Comparison of ENCODE assay signal across 8 cellular contexts in genomic region chr4:40057540-40058091, GRCh38. TPM values are rescaled to one million over a fixed set of nuclear protein-coding genes. Genes with fewer than 3 reads are reported as not detected.
DNase-seq lines count a peak whose midpoint lies in the region; ATAC-seq and TF ChIP-seq lines count a peak whose summit lies in the region.

No MANE protein-coding gene starts in this region.

- H3K4me3 Mint-ChIP-seq in GM23338 (peak overlapping the region; percentile 87), nephron (peak overlapping the region; percentile 89 to 97 (median 92))

- no peaks in the 10 kb centered on the region for H3K9me3 ChIP-seq in stomach smooth muscle (ENCODE audit: control insufficient read depth in 2 of 2, low read length in 2 of 2)

- H3K4me1 ChIP-seq in GM23338 (ENCODE audit: insufficient read depth) (peaks cover 27% of the 10 kb centered on the region), stomach smooth muscle (ENCODE audit: control insufficient read depth, insufficient read depth, low read length) (peaks cover 7% of the 10 kb centered on the region)

- H3K27ac Mint-ChIP-seq in GM23338 (peak overlapping the region; percentile 92), nephron (peak overlapping the region; percentile 99 to 100 (median 100))

- H3K27me3 Mint-ChIP-seq in GM23338 (ENCODE audit: insufficient read depth, low read depth, poor library complexity) (peaks cover 17% of the 10 kb centered on the region), nephron (ENCODE audit: low read depth) (no peaks in the 10 kb centered on the region)

- H3K79me2 ChIP-seq in GM23338 (replicated peaks; ENCODE audit: insufficient read depth): peaks cover 46% of the 10 kb centered on the region

- no peaks in the 10 kb centered on the region for H3K9me2 ChIP-seq in GM23338 (ENCODE audit: insufficient read depth)

- 0 out of 2 replicates have a peak, but pooled peaks cover 5% of the 10 kb centered on the region for H3K36me3 ChIP-seq in GM23338 (ENCODE audit: insufficient read depth)
- no peaks in the 10 kb centered on the region for H3K36me3 ChIP-seq in stomach smooth muscle (ENCODE audit: control insufficient read depth in 2 of 2, insufficient read depth in 2 of 2, low read length in 2 of 2)

- H3K4me1 Mint-ChIP-seq in GM23338 (peaks cover 23% of the 10 kb centered on the region), nephron (peaks cover 28% of the 10 kb centered on the region)

- H4K20me1 ChIP-seq in GM23338 (replicated peaks; ENCODE audit: insufficient read depth): peaks cover 5% of the 10 kb centered on the region; the same call in 1 of the 2 replicates

- H3F3A ChIP-seq in GM23338 (replicated peaks; ENCODE audit: low read depth): no peaks in the 10 kb centered on the region

- H3K4me3 ChIP-seq in GM23338: peak overlapping the region; percentile 80
- H3K4me3 ChIP-seq in fibroblast of the aortic adventitia (ENCODE audit: low read depth, low read length): peak overlapping the region; percentile 82
- H3K4me3 ChIP-seq in stomach smooth muscle (ENCODE audit: low read length in 2 of 2): peak overlapping the region; percentile 86 to 94

- H3K4me2 ChIP-seq in GM23338: peak overlapping the region; percentile 73

- DNase-seq in EL (peak; percentile 93), GM23338 (ENCODE audit: low spot score) (peak; percentile 87), Kasumi-1 (lab: John Stamatoyannopoulos, UW) (peak; percentile 94 to 97), RPMI7951 (ENCODE audit: low read depth) (peak; percentile 94), fibroblast of the aortic adventitia (ENCODE audit: low read depth) (peak; percentile 97)
- DNase-seq in activated T-helper 9 cell treated with anti-CD3 and anti-CD28 coated beads, Interleukin-2, amount 50 U/mL, for 16 hours (ENCODE audit: low read depth): peak; percentile 44

- no peaks in the 10 kb centered on the region for H3K27me3 ChIP-seq in GM23338 (ENCODE audit: insufficient read depth)
- no peaks in the 10 kb centered on the region for H3K27me3 ChIP-seq in stomach smooth muscle (ENCODE audit: control insufficient read depth in 1 of 2, insufficient read depth in 2 of 2, low read length in 2 of 2)

- TF ChIP-seq CTCF in GM23338 (conservative IDR thresholded peaks at IDR 0.05; ENCODE audit: low read depth in 2 of 2) (no peak), fibroblast of the aortic adventitia (IDR thresholded peaks at IDR 0.05; ENCODE audit: insufficient read depth, low read length) (no peak), nephron (IDR thresholded peaks at IDR 0.05; ENCODE audit: unreplicated experiment in 3 of 3) (no peak)

- peak overlapping the region; percentile 10; the same call in 1 of the 2 replicates for H2AFZ ChIP-seq in GM23338

- H3K9me3 Mint-ChIP-seq in GM23338 (no peaks in the 10 kb centered on the region; the same call in 1 of the 3 replicates), nephron (no peaks in the 10 kb centered on the region)

- peaks cover 28% of the 10 kb centered on the region for H3K36me3 Mint-ChIP-seq in GM23338 (ENCODE audit: low read depth)
- H3K36me3 Mint-ChIP-seq in nephron (ENCODE audit: low read depth): peaks cover 15% of the 10 kb centered on the region

- H3K27ac ChIP-seq in GM23338 (ENCODE audit: low read depth): peak overlapping the region; percentile 83
- peak overlapping the region; percentile 96 for H3K27ac ChIP-seq in stomach smooth muscle (ENCODE audit: low read length)

- H3K9ac ChIP-seq in stomach smooth muscle (ENCODE audit: low read length in 2 of 2): peak overlapping the region; percentile 81 to 94

- ATAC-seq in GM23338: peak; percentile 56

TF ChIP-seq in GM23338, 12 proteins besides CTCF, POLR2A, EP300 and RAD21:
- TF ChIP-seq ZNF114 (CRISPR knock-in tag; IDR thresholded peaks at IDR 0.05): no peak
- no peak for TF ChIP-seq CREB1 (CRISPR knock-in tag; IDR thresholded peaks at IDR 0.05; ENCODE audit: low read depth)
- no peak for TF ChIP-seq ETS1 (IDR thresholded peaks at IDR 0.05)
- TF ChIP-seq NANOG (IDR thresholded peaks at IDR 0.05; ENCODE audit: borderline replicate concordance): no peak
- peak; percentile 66 for TF ChIP-seq POLR2AphosphoS5 (IDR thresholded peaks at IDR 0.05; ENCODE audit: low read depth)
TF ChIP-seq in GM23338: peak in this region for 1.

RNA-seq across cellular contexts. Expression of gene N4BP2, which starts 1.0 kb away (rescaled TPM):
- total RNA-seq in GM23338 (2014; rRNA removed; shearing (Covaris generic)): 37.5 and 46.3 TPM in 2 replicates
- 15.1 and 25.6 TPM in 2 replicates for polyA plus RNA-seq in GM23338 (2016; fragmentation: Nextera tagmentation; extraction: Ambion mirVana)
- 2.4 and 4.3 TPM in 2 replicates for total RNA-seq in RPMI7951 (2014; rRNA removed; shearing (Covaris generic))
- 15.4 and 35.1 TPM in 2 replicates for total RNA-seq in fibroblast of the aortic adventitia (ENCODE audit: low replicate concordance)

Comparison
In these comparisons a context has a peak if more than half of its experiments do, and no peak if none do; other contexts are left out.
1. Peak in every context shown above with its lines: DNase-seq, ATAC-seq, H3K4me3 ChIP-seq and H3K27ac ChIP-seq.
2. DNase-seq: peak in every context shown above with its lines; median percentile 97 in fibroblast of the aortic adventitia; 96 in Kasumi-1; 94 in RPMI7951; 93 in EL; 87 in GM23338; 44 in activated T-helper 9 cell treated with anti-CD3 and anti-CD28 coated beads, Interleukin-2, amount 50 U/mL, for 16 hours.